26 cellular contexts compared by ENCODE assay signal in the genomic region with DNA sequence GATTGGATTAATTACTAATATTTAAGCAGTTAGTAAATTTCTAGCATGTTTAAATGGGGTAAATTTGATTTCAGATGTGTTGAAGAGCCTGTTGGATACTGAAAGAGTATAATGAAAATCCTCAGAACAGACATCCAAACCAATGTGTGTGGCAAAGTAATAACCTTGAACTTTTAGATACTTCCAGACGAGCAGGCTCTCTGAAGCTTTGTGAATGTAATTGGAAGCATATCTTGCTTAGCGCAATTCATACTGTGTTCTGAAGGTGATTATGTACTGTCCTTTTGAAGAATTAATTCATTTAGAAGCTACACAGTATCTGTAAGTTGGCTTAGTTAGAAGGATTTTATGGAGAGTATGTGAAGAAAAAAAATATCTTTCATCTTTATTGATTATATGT.
"Had no signal": no experiment of that assay in that cellular context is flagged by ENCODE, and none has a peak within 500 bp of the region (broad histone marks: within the 10 kb centered on the region; RNA-seq: fewer than 3 reads in every experiment).

No MANE protein-coding gene starts in this region.

- H3K9me3 ChIP-seq: esophagus muscularis mucosa, gastrocnemius medialis had no signal

- DNase-seq: activated CD4-positive, alpha-beta memory T cell treated with anti-CD3 and anti-CD28 coated beads for 36 hours; activated CD4-positive, alpha-beta T cell treated with anti-CD3 and anti-CD28 coated beads for 36 hours; activated CD4-positive, alpha-beta T cell treated with anti-CD3 and anti-CD28 coated beads, Interleukin-2, amount 10 ng/mL, durations not matched to agents 24 days and 14 days; activated CD4-positive, CD25-positive, alpha-beta regulatory T cell; activated CD4-positive, CD25-positive, alpha-beta regulatory T cell treated with anti-CD3 and anti-CD28 coated beads, Interleukin-2, amount 50 U/mL, for 72 hours; activated CD8-positive, alpha-beta memory T cell treated with anti-CD3 and anti-CD28 coated beads, Interleukin-2, amount 10 ng/mL, durations not matched to agents 7 days and 5 days; activated CD8-positive, alpha-beta memory T cell treated with anti-CD3 and anti-CD28 coated beads, Interleukin-2, amount 50 U/mL, for 4 hours; activated CD8-positive, alpha-beta T cell treated with anti-CD3 and anti-CD28 coated beads, Interleukin-2, amount 10 ng/mL, durations not matched to agents 7 days and 5 days; activated effector memory CD4-positive, alpha-beta T cell treated with anti-CD3 and anti-CD28 coated beads, Interleukin-2, amount 50 U/mL, for 16 hours; activated naive CD4-positive, alpha-beta T cell treated with anti-CD3 and anti-CD28 coated beads for 36 hours; activated T-cell treated with anti-CD3 and anti-CD28 coated beads, Interleukin-2, amount 50 U/mL, for 1 hour; activated T-cell treated with anti-CD3 and anti-CD28 coated beads, Interleukin-2, amount 50 U/mL, for 48 hours; amniotic stem cell; anterior cingulate cortex; brain microvascular endothelial cell; dorsolateral prefrontal cortex; effector memory CD4-positive, alpha-beta T cell; erythroblast; foreskin keratinocyte; gastrocnemius medialis; glutamatergic neuron; T-helper 2 cell had no signal

- ATAC-seq: activated CD4-positive, alpha-beta T cell treated with anti-CD3 and anti-CD28 coated beads for 36 hours; activated CD8-positive, alpha-beta memory T cell treated with anti-CD3 and anti-CD28 coated beads, Interleukin-2, amount 10 ng/mL, durations not matched to agents 7 days and 5 days; activated CD8-positive, alpha-beta T cell treated with anti-CD3 and anti-CD28 coated beads, Interleukin-2, amount 10 ng/mL, durations not matched to agents 7 days and 5 days; foreskin keratinocyte; gastrocnemius medialis had no signal

- H3K4me1 ChIP-seq: esophagus muscularis mucosa, foreskin keratinocyte, gastrocnemius medialis had no signal

- H3K4me3 ChIP-seq: coronary artery, dorsolateral prefrontal cortex, esophagus muscularis mucosa, gastrocnemius medialis had no signal

- H3K27me3 ChIP-seq: brain microvascular endothelial cell, dorsolateral prefrontal cortex, esophagus muscularis mucosa, foreskin keratinocyte, gastrocnemius medialis had no signal

- FAIRE-seq: astrocyte, bronchial epithelial cell had no signal

- H3K27ac ChIP-seq: brain microvascular endothelial cell, coronary artery, dorsolateral prefrontal cortex, esophagus muscularis mucosa, foreskin keratinocyte, gastrocnemius medialis had no signal
